ENCODE assay signal across 13 cellular contexts in the genomic region with DNA sequence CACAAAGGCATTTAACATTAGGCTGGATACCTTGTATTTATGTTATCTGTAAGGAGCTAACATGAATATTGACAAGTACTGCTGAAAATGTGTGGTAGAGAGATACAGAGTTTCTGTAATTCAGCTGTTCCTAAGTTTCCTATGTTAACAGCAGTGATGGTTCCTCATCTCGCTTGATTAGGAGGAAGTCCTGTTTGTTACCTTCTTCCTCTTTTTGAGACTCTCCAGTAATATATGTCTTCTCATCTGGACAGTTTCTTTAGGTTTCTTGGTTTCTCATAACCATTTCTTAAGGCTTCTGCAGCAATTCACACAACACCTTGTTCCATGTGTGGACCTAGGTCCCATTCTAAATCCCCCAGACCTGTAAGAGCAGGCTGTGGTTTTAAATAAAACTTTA. TPM values are rescaled to one million over a fixed set of nuclear protein-coding genes. Genes with fewer than 3 reads are reported as not detected.
A peak's percentile ranks its signal among the peaks of the same experiment; 100 is the strongest.
DNase-seq lines count a peak whose midpoint lies in the region; ATAC-seq and TF ChIP-seq lines count a peak whose summit lies in the region.
"Had no signal": no experiment of that assay in that cellular context is flagged by ENCODE, and none has a peak within 500 bp of the region (broad histone marks: within the 10 kb centered on the region; RNA-seq: fewer than 3 reads in every experiment).

No MANE protein-coding gene starts in this region.

- H4K8ac ChIP-seq in H9 (replicated peaks; ENCODE audit: insufficient read length, low read depth, low read length): no peak overlapping the region

- H3K4me3 Mint-ChIP-seq in H9: no peak overlapping the region
- H3K4me3 Mint-ChIP-seq: stimulated activated naive CD8-positive, alpha-beta T cell treated with anti-CD3 and anti-CD28 coated beads, Interleukin-15, Interleukin-2, amounts not matched to agents 100 ng/mL and 50 ng/mL, for 24 hours had no signal

- H4K5ac ChIP-seq in H9 (ENCODE audit: insufficient read length, low read depth, low read length): no peak overlapping the region

- H3K27ac ChIP-seq in colonic mucosa (no peak overlapping the region), GM23248 (no peak overlapping the region), H9 (ENCODE audit: insufficient read length, low read depth, low read length) (no peak overlapping the region)

- no peak overlapping the region for H4K91ac ChIP-seq in H9 (ENCODE audit: insufficient read length, low read depth, low read length)

- H3K9me3 Mint-ChIP-seq in H9: no peaks in the 10 kb centered on the region
- H3K9me3 Mint-ChIP-seq: stimulated activated naive CD8-positive, alpha-beta T cell treated with anti-CD3 and anti-CD28 coated beads, Interleukin-15, Interleukin-2, amounts not matched to agents 100 ng/mL and 50 ng/mL, for 24 hours had no signal

- ATAC-seq in GM19463 (IDR thresholded peaks at IDR 0.05; ENCODE audit: unreplicated experiment) (peak; percentile 70), HG02973 (IDR thresholded peaks at IDR 0.05; ENCODE audit: unreplicated experiment) (peak; percentile 93)

- H3K4me1 ChIP-seq in Loucy (ENCODE audit: insufficient read depth, low read length, poor library complexity, severe bottlenecking) (peaks cover 4% of the 10 kb centered on the region), colonic mucosa (no peaks in the 10 kb centered on the region), GM23248 (ENCODE audit: insufficient read depth) (no peaks in the 10 kb centered on the region), H9 (ENCODE audit: insufficient read depth, low read length) (no peaks in the 10 kb centered on the region)

- no peak overlapping the region for H3K56ac ChIP-seq in H9 (ENCODE audit: insufficient read length, low read depth, low read length)

- no peak overlapping the region for H2BK5ac ChIP-seq in H9 (ENCODE audit: insufficient read length, low read length)

- intact Hi-C loops in colonic mucosa (cut with DNase I): no loop called here

- no peak overlapping the region for H3K4me3 ChIP-seq in Loucy (ENCODE audit: low read length, poor library complexity, severe bottlenecking)
- no peak overlapping the region for H3K4me3 ChIP-seq in colonic mucosa
- H3K4me3 ChIP-seq in GM23248: no peak overlapping the region

- DNase-seq in GF-D8 (lab: John Stamatoyannopoulos, UW) (peak; percentile 33), colonic mucosa (no peak), GM23248 (no peak), H9 (no peak), cortex of kidney (lab: John Stamatoyannopoulos, UW) (no peak)
- DNase-seq: central memory CD4-positive, alpha-beta T cell; NCI-H2081 had no signal

- no peak overlapping the region for H3T11ph ChIP-seq in H9 (ENCODE audit: low read length)

- TF ChIP-seq CTCF in Loucy (conservative IDR thresholded peaks at IDR 0.05; ENCODE audit: low read length) (no peak), colonic mucosa (IDR thresholded peaks at IDR 0.05) (no peak), H9 (conservative IDR thresholded peaks at IDR 0.05) (no peak)

- no peak overlapping the region for H3K4ac ChIP-seq in H9 (ENCODE audit: low read depth, low read length)

- no peaks in the 10 kb centered on the region; the same call in 1 of the 2 replicates for H3F3A ChIP-seq in Loucy (ENCODE audit: low read depth)
- H3F3A ChIP-seq in GM23248 (ENCODE audit: insufficient read depth): no peaks in the 10 kb centered on the region

- in situ Hi-C loops in GM23248 (cut with MboI): no loop called here

- H2BK20ac ChIP-seq in H9 (ENCODE audit: low read depth, low read length, poor library complexity, severe bottlenecking): no peak overlapping the region

- no peak overlapping the region for H3K14ac ChIP-seq in H9 (ENCODE audit: insufficient read depth, low read length)

- no peaks in the 10 kb centered on the region for H3K27me3 ChIP-seq in Loucy (ENCODE audit: insufficient read depth, low read length, poor library complexity, severe bottlenecking)
- no peaks in the 10 kb centered on the region for H3K27me3 ChIP-seq in colonic mucosa
- no peaks in the 10 kb centered on the region for H3K27me3 ChIP-seq in GM23248 (replicated peaks; ENCODE audit: insufficient read depth)
- no peaks in the 10 kb centered on the region for H3K27me3 ChIP-seq in H9 (ENCODE audit: insufficient read depth, low read length)

- no peaks in the 10 kb centered on the region for H4K20me1 ChIP-seq in Loucy (ENCODE audit: insufficient read depth, low read length, poor library complexity, severe bottlenecking)
- H4K20me1 ChIP-seq in GM23248 (ENCODE audit: insufficient read depth): no peaks in the 10 kb centered on the region
- H4K20me1 ChIP-seq in H9 (ENCODE audit: control insufficient read depth, insufficient read depth, insufficient read length): no peaks in the 10 kb centered on the region

- H3K79me2 ChIP-seq in Loucy (ENCODE audit: insufficient read depth, low read length) (no peaks in the 10 kb centered on the region), GM23248 (ENCODE audit: insufficient read depth) (no peaks in the 10 kb centered on the region), H9 (ENCODE audit: insufficient read depth, low read length) (no peaks in the 10 kb centered on the region)

- no peaks in the 10 kb centered on the region for H3K36me3 ChIP-seq in Loucy (ENCODE audit: insufficient read depth, low read length)
- H3K36me3 ChIP-seq in colonic mucosa: no peaks in the 10 kb centered on the region
- H3K36me3 ChIP-seq in GM23248 (ENCODE audit: low read depth): no peaks in the 10 kb centered on the region

- WGBS in GM23248 (ENCODE audit: low coverage in 1 of 2, low lambda C conversion rate in 2 of 2, missing lambda C conversion rate in 2 of 2), 2 experiments: 3 to 17% methylated on average over 1 of the region's 1 CpG
- no CpG with 5 or more reads among the region's 1 CpG for WGBS in H9 (ENCODE audit: extremely low coverage, insufficient read length, low lambda C conversion rate)

- H3K23ac ChIP-seq in H9 (ENCODE audit: insufficient read length, low read depth, low read length): no peak overlapping the region

- no peak overlapping the region for H2BK15ac ChIP-seq in H9 (ENCODE audit: low read depth, low read length)

- H2BK120ac ChIP-seq in H9 (ENCODE audit: low read depth, low read length, poor library complexity, severe bottlenecking): no peak overlapping the region

- H3K9me3 ChIP-seq in Loucy (ENCODE audit: insufficient read depth, low read depth, low read length) (no peaks in the 10 kb centered on the region), colonic mucosa (no peaks in the 10 kb centered on the region), GM23248 (ENCODE audit: low read depth) (no peaks in the 10 kb centered on the region), H9 (ENCODE audit: control insufficient read depth, low read depth, low read length) (no peaks in the 10 kb centered on the region)

- H2AFZ ChIP-seq in Loucy (ENCODE audit: low read length) (peak overlapping the region; percentile 47; the same call in 1 of the 2 replicates), GM23248 (no peak overlapping the region), H9 (ENCODE audit: low read length) (no peak overlapping the region)

- H3K36me3 Mint-ChIP-seq in H9 (ENCODE audit: insufficient read depth in 1 of 3, low read depth in 3 of 3): no peaks in the 10 kb centered on the region

- H2BK12ac ChIP-seq in H9 (ENCODE audit: insufficient read length, low read depth, low read length): no peak overlapping the region

- no peaks in the 10 kb centered on the region for H3K79me1 ChIP-seq in H9 (ENCODE audit: insufficient read depth, low read depth, low read length, poor library complexity, severe bottlenecking)

- H3K9me2 ChIP-seq in Loucy (replicated peaks; ENCODE audit: low read depth, low read length) (no peaks in the 10 kb centered on the region), GM23248 (ENCODE audit: insufficient read depth) (no peaks in the 10 kb centered on the region)

- no peaks in the 10 kb centered on the region for H3K27me3 Mint-ChIP-seq in H9 (ENCODE audit: low read depth)
- H3K27me3 Mint-ChIP-seq: stimulated activated naive CD8-positive, alpha-beta T cell treated with anti-CD3 and anti-CD28 coated beads, Interleukin-15, Interleukin-2, amounts not matched to agents 100 ng/mL and 50 ng/mL, for 24 hours had no signal

- H3K4me2 ChIP-seq in Loucy (ENCODE audit: low read depth, low read length, poor library complexity, severe bottlenecking) (no peak overlapping the region), GM23248 (ENCODE audit: unreplicated experiment) (no peak overlapping the region), H9 (ENCODE audit: insufficient read depth, insufficient read length, low read length) (no peak overlapping the region)

- H3K27ac Mint-ChIP-seq in H9: no peak overlapping the region
- H3K27ac Mint-ChIP-seq: stimulated activated naive CD8-positive, alpha-beta T cell treated with anti-CD3 and anti-CD28 coated beads, Interleukin-15, Interleukin-2, amounts not matched to agents 100 ng/mL and 50 ng/mL, for 24 hours had no signal

- H3K4me1 Mint-ChIP-seq in H9: no peaks in the 10 kb centered on the region

- H2AK5ac ChIP-seq in H9 (ENCODE audit: insufficient read length, low read length): no peak overlapping the region

- H3K18ac ChIP-seq in H9 (ENCODE audit: insufficient read length, low read depth, low read length): no peak overlapping the region

- H3K9ac ChIP-seq in Loucy (ENCODE audit: low read depth, low read length, poor library complexity, severe bottlenecking) (no peak overlapping the region), colonic mucosa (ENCODE audit: low read depth in 2 of 2, low read length in 2 of 2) (no peak overlapping the region), GM23248 (no peak overlapping the region), H9 (ENCODE audit: extremely low read depth, insufficient read length, low read length) (no peak overlapping the region)

- H3K23me2 ChIP-seq in H9 (ENCODE audit: insufficient read length, low read depth, low read length, poor library complexity, severe bottlenecking): no peaks in the 10 kb centered on the region

RNA-seq across cellular contexts. Expression of a gene that starts 11.4 kb away (rescaled TPM):
- total RNA-seq in colonic mucosa (not detected), H9 (2021) (0.85 and 1.4 TPM in 2 replicates)
- total RNA-seq in GM23248 (2014; rRNA removed; shearing (Covaris generic)): not detected in 2 replicates
- 0.03 TPM in 1 of 2 replicates, not detected in the other for polyA plus RNA-seq in GM23248 (2016; fragmentation: Nextera tagmentation; extraction: Ambion mirVana)
- total RNA-seq: A673, mononuclear cell had no signal
